In genomic region chr19:11279505-11280236, GRCh38 we compare ENCODE assay signal across 10 cellular contexts. TPM values are rescaled to one million over a fixed set of nuclear protein-coding genes. Genes with fewer than 3 reads are reported as not detected.
DNase-seq lines count a peak whose midpoint lies in the region; ATAC-seq and TF ChIP-seq lines count a peak whose summit lies in the region.
"Had no signal": no experiment of that assay in that cellular context is flagged by ENCODE, and none has a peak within 500 bp of the region (broad histone marks: within the 10 kb centered on the region; RNA-seq: fewer than 3 reads in every experiment).

No MANE protein-coding gene starts in this region.

- H3K27ac Mint-ChIP-seq in activated naive CD8-positive, alpha-beta T cell treated with anti-CD3 and anti-CD28 coated beads, Interleukin-2, amount 10 ng/mL, durations not matched to agents 7 days and 5 days = peak overlapping the region; percentile 82
- H3K27ac Mint-ChIP-seq in stimulated activated naive CD8-positive, alpha-beta T cell treated with anti-CD3 and anti-CD28 coated beads, Interleukin-15, amount 100 ng/mL, for 72 hours = peak overlapping the region in 1 of 2 donors; percentile 67
- H3K27ac Mint-ChIP-seq in WTC11 = no peak overlapping the region
- H3K27ac Mint-ChIP-seq: type B pancreatic cell had no signal

- POLR2A ChIA-PET in activated naive CD8-positive, alpha-beta T cell treated with anti-CD3 and anti-CD28 coated beads, Interleukin-2, amount 10 ng/mL, durations not matched to agents 7 days and 5 days (lab: Charles Lee) = interaction anchor here (0.7 to 1.2 kb wide), 6 partner anchors 60 to 142 kb away, joined by 3 to 8 read pairs (median 4); no protein-coding TSS in a partner anchor
- POLR2A ChIA-PET in WTC11 (lab: Charles Lee) = no interaction called here

- no peaks in the 10 kb centered on the region for H3K36me3 Mint-ChIP-seq in activated naive CD8-positive, alpha-beta T cell treated with anti-CD3 and anti-CD28 coated beads, Interleukin-2, amount 10 ng/mL, durations not matched to agents 7 days and 5 days
- H3K36me3 Mint-ChIP-seq in WTC11 = peaks cover 9% of the 10 kb centered on the region
- H3K36me3 Mint-ChIP-seq: type B pancreatic cell had no signal

- H3K4me3 Mint-ChIP-seq in activated naive CD8-positive, alpha-beta T cell treated with anti-CD3 and anti-CD28 coated beads, Interleukin-2, amount 10 ng/mL, durations not matched to agents 7 days and 5 days = peak overlapping the region; percentile 78
- peak overlapping the region; percentile 16 to 70 for H3K4me3 Mint-ChIP-seq in stimulated activated naive CD8-positive, alpha-beta T cell treated with anti-CD3 and anti-CD28 coated beads, Interleukin-15, amount 100 ng/mL, for 72 hours
- H3K4me3 Mint-ChIP-seq in WTC11 = no peak overlapping the region
- H3K4me3 Mint-ChIP-seq: type B pancreatic cell had no signal

- CTCF ChIA-PET in WTC11 (lab: Charles Lee) = interaction anchor here (0.6 to 1.6 kb wide), 7 partner anchors 8 to 301 kb away, joined by 3 to 6 read pairs (median 3); no protein-coding TSS in a partner anchor

- peak; percentile 80 for ATAC-seq in activated naive CD8-positive, alpha-beta T cell treated with anti-CD3 and anti-CD28 coated beads, Interleukin-2, amount 10 ng/mL, durations not matched to agents 7 days and 5 days (ENCODE audit: low read depth)
- peak; percentile 90 for ATAC-seq in stimulated activated naive CD8-positive, alpha-beta T cell treated with anti-CD3 and anti-CD28 coated beads, Interleukin-15, amount 100 ng/mL, for 72 hours
- no peak for ATAC-seq in WTC11
- no peak for ATAC-seq in GM18873 (IDR thresholded peaks at IDR 0.05; ENCODE audit: low FRiP score, unreplicated experiment)

- TF ChIP-seq CTCF in WTC11 (IDR thresholded peaks at IDR 0.05) = no peak

- H3K9me3 Mint-ChIP-seq in activated naive CD8-positive, alpha-beta T cell treated with anti-CD3 and anti-CD28 coated beads, Interleukin-2, amount 10 ng/mL, durations not matched to agents 7 days and 5 days = peaks cover 2% of the 10 kb centered on the region
- peaks cover 0 to 10% of the 10 kb centered on the region in 2 donors for H3K9me3 Mint-ChIP-seq in stimulated activated naive CD8-positive, alpha-beta T cell treated with anti-CD3 and anti-CD28 coated beads, Interleukin-15, amount 100 ng/mL, for 72 hours
- H3K9me3 Mint-ChIP-seq in WTC11 = peaks cover 14% of the 10 kb centered on the region
- H3K9me3 Mint-ChIP-seq: type B pancreatic cell had no signal

- peak; percentile 39 for DNase-seq in stimulated activated CD4-positive, alpha-beta T cell treated with anti-CD3 and anti-CD28 coated beads, Interleukin-15, amount 100 ng/mL, for 24 hours
- no peak for DNase-seq in stimulated activated CD4-positive, alpha-beta T cell treated with anti-CD3 and anti-CD28 coated beads, Interleukin-12 subunit alpha, Interleukin-12 subunit beta, amount 100 ng/mL, for 4 hours
- DNase-seq in SIG-M5 treated with dmso at 0.1 percent for 504 hours (lab: John Stamatoyannopoulos, UW; ENCODE audit: unreplicated experiment) (peak; percentile 88), WTC11 (ENCODE audit: low spot score) (no peak), NCI-H1436 (lab: John Stamatoyannopoulos, UW) (no peak)
- DNase-seq in activated naive CD8-positive, alpha-beta T cell treated with anti-CD3 and anti-CD28 coated beads, Interleukin-2, amount 10 ng/mL, durations not matched to agents 7 days and 5 days = peak; percentile 58
- DNase-seq in stimulated activated naive CD8-positive, alpha-beta T cell treated with anti-CD3 and anti-CD28 coated beads, Interleukin-15, amount 100 ng/mL, for 72 hours = peak; percentile 30 to 69
- DNase-seq: left cardiac atrium had no signal

- H3K27me3 Mint-ChIP-seq in activated naive CD8-positive, alpha-beta T cell treated with anti-CD3 and anti-CD28 coated beads, Interleukin-2, amount 10 ng/mL, durations not matched to agents 7 days and 5 days = peaks cover 67% of the 10 kb centered on the region
- peaks cover 62% of the 10 kb centered on the region for H3K27me3 Mint-ChIP-seq in stimulated activated naive CD8-positive, alpha-beta T cell treated with anti-CD3 and anti-CD28 coated beads, Interleukin-15, amount 100 ng/mL, for 72 hours
- H3K27me3 Mint-ChIP-seq in WTC11 (ENCODE audit: low read depth) = peaks cover 12% of the 10 kb centered on the region
- H3K27me3 Mint-ChIP-seq: type B pancreatic cell had no signal

- H3K4me1 Mint-ChIP-seq in activated naive CD8-positive, alpha-beta T cell treated with anti-CD3 and anti-CD28 coated beads, Interleukin-2, amount 10 ng/mL, durations not matched to agents 7 days and 5 days = peaks cover 13% of the 10 kb centered on the region
- H3K4me1 Mint-ChIP-seq in stimulated activated naive CD8-positive, alpha-beta T cell treated with anti-CD3 and anti-CD28 coated beads, Interleukin-15, amount 100 ng/mL, for 72 hours = peaks cover 9% of the 10 kb centered on the region
- H3K4me1 Mint-ChIP-seq in WTC11 = peaks cover 6% of the 10 kb centered on the region

TF ChIP-seq in WTC11, 78 proteins besides CTCF, POLR2A, EP300 and RAD21 (continues in another document):
- no peak for TF ChIP-seq ESRRA (CRISPR knock-in tag; IDR thresholded peaks at IDR 0.05; ENCODE audit: borderline replicate concordance)
- TF ChIP-seq, protein P1, sequence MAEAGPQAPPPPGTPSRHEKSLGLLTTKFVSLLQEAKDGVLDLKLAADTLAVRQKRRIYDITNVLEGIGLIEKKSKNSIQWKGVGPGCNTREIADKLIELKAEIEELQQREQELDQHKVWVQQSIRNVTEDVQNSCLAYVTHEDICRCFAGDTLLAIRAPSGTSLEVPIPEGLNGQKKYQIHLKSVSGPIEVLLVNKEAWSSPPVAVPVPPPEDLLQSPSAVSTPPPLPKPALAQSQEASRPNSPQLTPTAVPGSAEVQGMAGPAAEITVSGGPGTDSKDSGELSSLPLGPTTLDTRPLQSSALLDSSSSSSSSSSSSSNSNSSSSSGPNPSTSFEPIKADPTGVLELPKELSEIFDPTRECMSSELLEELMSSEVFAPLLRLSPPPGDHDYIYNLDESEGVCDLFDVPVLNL (CRISPR knock-in tag; IDR thresholded peaks at IDR 0.05; ENCODE audit: borderline replicate concordance, low read depth) = no peak
- TF ChIP-seq RELA (CRISPR knock-in tag; IDR thresholded peaks at IDR 0.05; ENCODE audit: borderline replicate concordance) = no peak
- no peak for TF ChIP-seq RORB (CRISPR knock-in tag; IDR thresholded peaks at IDR 0.05)
- TF ChIP-seq TEAD1 (CRISPR knock-in tag; IDR thresholded peaks at IDR 0.05) = no peak
- no peak for TF ChIP-seq OVOL2 (CRISPR knock-in tag; IDR thresholded peaks at IDR 0.05; ENCODE audit: borderline replicate concordance)
- TF ChIP-seq ZNF281 (CRISPR knock-in tag; IDR thresholded peaks at IDR 0.05) = no peak
- no peak for TF ChIP-seq ZNF317 (CRISPR knock-in tag; IDR thresholded peaks at IDR 0.05; ENCODE audit: borderline replicate concordance, low read depth)
- no peak for TF ChIP-seq TCF7 (CRISPR knock-in tag; IDR thresholded peaks at IDR 0.05; ENCODE audit: low read depth)
- no peak for TF ChIP-seq GTF2I (CRISPR knock-in tag; conservative IDR thresholded peaks at IDR 0.05)
- no peak for TF ChIP-seq ZNF121 (CRISPR knock-in tag; IDR thresholded peaks at IDR 0.05)
- TF ChIP-seq NFATC4 (CRISPR knock-in tag; IDR thresholded peaks at IDR 0.05) = no peak
- TF ChIP-seq MLX (CRISPR knock-in tag; IDR thresholded peaks at IDR 0.05) = no peak

RNA-seq across cellular contexts. Expression of gene TSPAN16, which starts 16.3 kb away (rescaled TPM):
- total RNA-seq in activated naive CD8-positive, alpha-beta T cell treated with anti-CD3 and anti-CD28 coated beads, Interleukin-2, amount 10 ng/mL, durations not matched to agents 7 days and 5 days = not detected
- total RNA-seq in WTC11 (2021) = 0.30 TPM in 1 of 3 replicates, not detected in the others
- total RNA-seq: left cardiac atrium had no signal

RNA-seq across cellular contexts. Expression of gene DOCK6, which starts 17.3 kb away (rescaled TPM):
- under 1 TPM; 0.43 to 0.72 TPM for total RNA-seq in activated naive CD8-positive, alpha-beta T cell treated with anti-CD3 and anti-CD28 coated beads, Interleukin-2, amount 10 ng/mL, durations not matched to agents 7 days and 5 days
- 88.8 to 100 TPM (median 90.7 TPM) in 3 replicates for total RNA-seq in WTC11 (2021)

RNA-seq across cellular contexts. Expression of gene ANGPTL8, which starts 40.3 kb away (rescaled TPM):
- total RNA-seq in activated naive CD8-positive, alpha-beta T cell treated with anti-CD3 and anti-CD28 coated beads, Interleukin-2, amount 10 ng/mL, durations not matched to agents 7 days and 5 days = not detected
- total RNA-seq in WTC11 (2021) = 0.30 TPM in 1 of 3 replicates, not detected in the others

RNA-seq across cellular contexts. Expression of gene RAB3D, which starts 59.8 kb away (rescaled TPM):
- total RNA-seq in activated naive CD8-positive, alpha-beta T cell treated with anti-CD3 and anti-CD28 coated beads, Interleukin-2, amount 10 ng/mL, durations not matched to agents 7 days and 5 days = 10 to 100 TPM; 10.1 to 11.8 TPM
- total RNA-seq in WTC11 (2021) = 18.9 to 27.8 TPM (median 27.0 TPM) in 3 replicates

Comparison
In these comparisons a context has a peak if more than half of its experiments do, and no peak if none do; other contexts are left out.
1. DNase-seq: peak in stimulated activated CD4-positive, alpha-beta T cell treated with anti-CD3 and anti-CD28 coated beads, Interleukin-15, amount 100 ng/mL, for 24 hours (single experiment), SIG-M5 treated with dmso at 0.1 percent for 504 hours (single experiment), activated naive CD8-positive, alpha-beta T cell treated with anti-CD3 and anti-CD28 coated beads, Interleukin-2, amount 10 ng/mL, durations not matched to agents 7 days and 5 days (single experiment) and stimulated activated naive CD8-positive, alpha-beta T cell treated with anti-CD3 and anti-CD28 coated beads, Interleukin-15, amount 100 ng/mL, for 72 hours (2 of 2); none in stimulated activated CD4-positive, alpha-beta T cell treated with anti-CD3 and anti-CD28 coated beads, Interleukin-12 subunit alpha, Interleukin-12 subunit beta, amount 100 ng/mL, for 4 hours (single experiment), WTC11 (single experiment) and NCI-H1436 (single experiment).
2. ATAC-seq: peak in activated naive CD8-positive, alpha-beta T cell treated with anti-CD3 and anti-CD28 coated beads, Interleukin-2, amount 10 ng/mL, durations not matched to agents 7 days and 5 days (single experiment) and stimulated activated naive CD8-positive, alpha-beta T cell treated with anti-CD3 and anti-CD28 coated beads, Interleukin-15, amount 100 ng/mL, for 72 hours (single experiment); none in WTC11 (single experiment) and GM18873 (single experiment).
3. RNA of gene DOCK6, which starts 17.3 kb away (total RNA-seq): 88.8 to 100 TPM in WTC11; 0.43 to 0.72 TPM in activated naive CD8-positive, alpha-beta T cell treated with anti-CD3 and anti-CD28 coated beads, Interleukin-2, amount 10 ng/mL, durations not matched to agents 7 days and 5 days; every median in the first group is over 10 times any median in the second.